9 cellular contexts compared by ENCODE assay signal in genomic region chr6:38570750-38571149, GRCh38.
DNase-seq lines count a peak whose midpoint lies in the region; ATAC-seq and TF ChIP-seq lines count a peak whose summit lies in the region.
"Had no signal": no experiment of that assay in that cellular context is flagged by ENCODE, and none has a peak within 500 bp of the region (broad histone marks: within the 10 kb centered on the region; RNA-seq: fewer than 3 reads in every experiment).

No MANE protein-coding gene starts in this region.

- H3K4me1 Mint-ChIP-seq in CD8-positive, alpha-beta T cell (ENCODE audit: low read depth) = peaks cover 21% of the 10 kb centered on the region
- H3K4me1 Mint-ChIP-seq in activated B cell treated with CpG ODN at 0.5 μM for 24 hours = peaks cover 27% of the 10 kb centered on the region

- no peak overlapping the region for H3K4me3 ChIP-seq in CD8-positive, alpha-beta T cell (ENCODE audit: low read depth, low read length)
- H3K4me3 ChIP-seq in HEK293 (ENCODE audit: low read depth, low read length) = no peak overlapping the region
- no peak overlapping the region for H3K4me3 ChIP-seq in lower lobe of right lung
- no peak overlapping the region for H3K4me3 ChIP-seq in transverse colon

- no peaks in the 10 kb centered on the region for H3K27me3 ChIP-seq in CD8-positive, alpha-beta T cell (ENCODE audit: insufficient read depth, low read length)
- H3K27me3 ChIP-seq in lower lobe of right lung (ENCODE audit: low read depth) (no peaks in the 10 kb centered on the region), transverse colon (no peaks in the 10 kb centered on the region)

- no peak overlapping the region for H3K27ac ChIP-seq in CD8-positive, alpha-beta T cell (ENCODE audit: low read depth, low read length)
- H3K27ac ChIP-seq in HEK293 (ENCODE audit: extremely low read depth, low read depth, low read length) (no peak overlapping the region), lower lobe of right lung (no peak overlapping the region), transverse colon (no peak overlapping the region)
- H3K27ac ChIP-seq: HL-60 had no signal

- no peak for TF ChIP-seq POLR2A in transverse colon (IDR thresholded peaks at IDR 0.05)

- WGBS in transverse colon (ENCODE audit: low coverage in 1 of 2), 2 donors = 49 to 52% methylated on average over 2 of the region's 2 CpGs

- H3K4me1 ChIP-seq in CD8-positive, alpha-beta T cell (ENCODE audit: insufficient read depth, low read length) = peaks cover 7% of the 10 kb centered on the region
- H3K4me1 ChIP-seq in HEK293 (ENCODE audit: control insufficient read depth, insufficient read depth, low read length) (peaks cover 7% of the 10 kb centered on the region; the same call in 1 of the 2 replicates), lower lobe of right lung (peaks cover 21% of the 10 kb centered on the region), transverse colon (peaks cover 0 to 6% (median 0%) of the 10 kb centered on the region in 4 donors)

- POLR2A ChIA-PET in CD8-positive, alpha-beta T cell (lab: Charles Lee) = no interaction called here
- POLR2A ChIA-PET in HEK293 (lab: Yijun Ruan, JAX) = no interaction called here
- POLR2A ChIA-PET in activated B cell treated with CpG ODN at 0.5 μM for 24 hours (lab: Charles Lee) = interaction anchor here (0.6 to 0.7 kb wide), 2 partner anchors 15 to 69 kb away, joined by 3 to 6 read pairs; no protein-coding TSS in a partner anchor

- ATAC-seq in CD8-positive, alpha-beta T cell = no peak
- no peak for ATAC-seq in activated B cell treated with CpG ODN at 0.5 μM for 24 hours (ENCODE audit: low read depth)
- ATAC-seq in lower lobe of right lung = peak in 1 of 2 donors; percentile 71

- no peaks in the 10 kb centered on the region for H3K9me3 ChIP-seq in CD8-positive, alpha-beta T cell (ENCODE audit: low read length)
- H3K9me3 ChIP-seq in HEK293 (ENCODE audit: control insufficient read depth, insufficient read depth, low read depth, low read length) (no peaks in the 10 kb centered on the region), lower lobe of right lung (no peaks in the 10 kb centered on the region), transverse colon (no peaks in the 10 kb centered on the region)

- no peak overlapping the region for H3K27ac Mint-ChIP-seq in CD8-positive, alpha-beta T cell
- peak overlapping the region; percentile 92 for H3K27ac Mint-ChIP-seq in activated B cell treated with CpG ODN at 0.5 μM for 24 hours

- H3K36me3 Mint-ChIP-seq in CD8-positive, alpha-beta T cell = peaks cover 38% of the 10 kb centered on the region
- H3K36me3 Mint-ChIP-seq in activated B cell treated with CpG ODN at 0.5 μM for 24 hours (ENCODE audit: low read depth) = peaks cover 17% of the 10 kb centered on the region

- TF ChIP-seq EP300 in transverse colon (IDR thresholded peaks at IDR 0.05; ENCODE audit: low read depth) = no peak

- intact Hi-C loops in CD8-positive, alpha-beta T cell (cut with DNase I, micrococcal nuclease) = loop anchor here (1.0 to 10.0 kb wide), 3 partner anchors 68 to 756 kb away; partner anchors contain the start of genes BTBD9 (in 2 of the 2) and ZFAND3 (in 1 of the 2)
- intact Hi-C loops in activated B cell treated with CpG ODN at 0.5 μM for 24 hours (cut with micrococcal nuclease) = loop anchor here (1.0 to 10.0 kb wide), 7 partner anchors 76 to 1246 kb away; partner anchors contain the start of gene MDGA1
- intact Hi-C loops in lower lobe of right lung (cut with DNase I) = no loop called here
- intact Hi-C loops in transverse colon (cut with DNase I; ENCODE audit: low total_unique reads) = no loop called here

- H3K27me3 Mint-ChIP-seq in CD8-positive, alpha-beta T cell (ENCODE audit: low read depth) = no peaks in the 10 kb centered on the region
- no peaks in the 10 kb centered on the region for H3K27me3 Mint-ChIP-seq in activated B cell treated with CpG ODN at 0.5 μM for 24 hours

- CTCF ChIA-PET in CD8-positive, alpha-beta T cell (lab: Charles Lee) = interaction anchor here (1.0 to 1.1 kb wide), 4 partner anchors 9 to 76 kb away, joined by 3 to 4 read pairs (median 3); no protein-coding TSS in a partner anchor
- CTCF ChIA-PET in HEK293 (lab: Yijun Ruan, JAX) = interaction anchor here (0.6 to 3.4 kb wide), 28 partner anchors 9 to 938 kb away, joined by 3 to 25 read pairs (median 4); no protein-coding TSS in a partner anchor
- CTCF ChIA-PET in activated B cell treated with CpG ODN at 0.5 μM for 24 hours (lab: Charles Lee) = interaction anchor here (0.7 to 3.8 kb wide), 21 partner anchors 15 to 1245 kb away, joined by 3 to 36 read pairs (median 3); partner anchors contain the start of gene MDGA1

- no peaks in the 10 kb centered on the region for H3K36me3 ChIP-seq in CD8-positive, alpha-beta T cell (ENCODE audit: insufficient read depth, low read length)
- H3K36me3 ChIP-seq in HEK293 (ENCODE audit: control insufficient read depth in 2 of 2, insufficient read depth in 1 of 2, low read length in 2 of 2) (no peaks in the 10 kb centered on the region), lower lobe of right lung (peaks cover 1% of the 10 kb centered on the region), transverse colon (peaks cover 0 to 3% (median 0%) of the 10 kb centered on the region in 4 donors)

- H3K4me3 Mint-ChIP-seq in CD8-positive, alpha-beta T cell = no peak overlapping the region
- H3K4me3 Mint-ChIP-seq in activated B cell treated with CpG ODN at 0.5 μM for 24 hours = no peak overlapping the region

- no peaks in the 10 kb centered on the region for H3K9me3 Mint-ChIP-seq in CD8-positive, alpha-beta T cell
- H3K9me3 Mint-ChIP-seq in activated B cell treated with CpG ODN at 0.5 μM for 24 hours = no peaks in the 10 kb centered on the region

- peak; percentile 41 for TF ChIP-seq CTCF in CD8-positive, alpha-beta T cell (IDR thresholded peaks at IDR 0.05)
- 0 out of 2 replicates have a peak, but pooled peaks have one; percentile 20 for TF ChIP-seq CTCF in HEK293 (tag by site-specific recombination; IDR thresholded peaks at IDR 0.05)
- no peak for TF ChIP-seq CTCF in activated B cell treated with CpG ODN at 0.5 μM for 24 hours (IDR thresholded peaks at IDR 0.05)
- peak; percentile 38 for TF ChIP-seq CTCF in lower lobe of right lung (IDR thresholded peaks at IDR 0.05)
- TF ChIP-seq CTCF in transverse colon (IDR thresholded peaks at IDR 0.05) = peak in 1 of 5 experiments; percentile 7

- no peak for DNase-seq in CD8-positive, alpha-beta T cell
- DNase-seq in activated B cell treated with CpG ODN at 0.5 μM for 24 hours (no peak), lower lobe of right lung (no peak), germinal center (ENCODE audit: low spot score) (no peak), transverse colon (no peak)
- no peak for DNase-seq in activated CD4-positive, alpha-beta T cell treated with anti-CD3 and anti-CD28 coated beads for 4 hours
- DNase-seq in activated T-cell treated with anti-CD3 and anti-CD28 coated beads, Interleukin-2, amount 50 U/mL, for 48 hours = no peak

- in situ Hi-C loops in transverse colon (cut with MboI; ENCODE audit: low pct_ligation_motif_present in 1 of 4, low pct_unique_long_range_greater_than_20kb in 1 of 4, low sequenced_read_pairs in 3 of 4) = no loop called here

TF ChIP-seq in HEK293, 187 proteins besides CTCF, POLR2A, EP300 and RAD21:
- peak; percentile 68 for TF ChIP-seq ZNF654 (tag by site-specific recombination; IDR thresholded peaks at IDR 0.05; ENCODE audit: low read depth)
- no peak for TF ChIP-seq ZNF76 (tag by site-specific recombination; IDR thresholded peaks at IDR 0.05; ENCODE audit: borderline replicate concordance, low read depth)

Comparison
In these comparisons a context has a peak if more than half of its experiments do, and no peak if none do; other contexts are left out.
1. intact Hi-C loops: an anchor here in CD8-positive, alpha-beta T cell (1.0 to 10.0 kb wide) and activated B cell treated with CpG ODN at 0.5 μM for 24 hours (1.0 to 10.0 kb wide); none called in lower lobe of right lung and transverse colon.